Comparison of ENCODE assay signal across 14 cellular contexts in the genomic region with DNA sequence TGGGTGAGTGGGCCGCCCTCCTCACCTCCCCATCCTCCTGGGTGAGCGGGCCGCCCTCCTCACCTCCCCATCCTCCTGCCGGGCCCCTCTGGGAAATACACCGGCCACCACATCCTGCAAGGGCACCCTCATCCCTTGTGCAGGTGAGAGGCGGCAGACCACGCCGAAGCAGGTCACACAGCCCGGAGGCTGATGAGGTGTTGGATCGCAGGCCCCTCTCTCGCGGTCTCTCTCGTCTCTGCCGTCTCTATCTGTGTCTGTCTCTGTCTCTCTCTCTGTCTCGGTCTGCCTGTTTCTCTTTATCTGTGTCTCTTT. TPM values are rescaled to one million over a fixed set of nuclear protein-coding genes. Genes with fewer than 3 reads are reported as not detected.
DNase-seq lines count a peak whose midpoint lies in the region; ATAC-seq and TF ChIP-seq lines count a peak whose summit lies in the region.
"Had no signal": no experiment of that assay in that cellular context is flagged by ENCODE, and none has a peak within 500 bp of the region (broad histone marks: within the 10 kb centered on the region; RNA-seq: fewer than 3 reads in every experiment).

No MANE protein-coding gene starts in this region.

- H3K9ac ChIP-seq in neuronal stem cell (ENCODE audit: low read depth, low read length, poor library complexity) = no peak overlapping the region

- H3K4me1 ChIP-seq in left ventricle myocardium inferior (no peaks in the 10 kb centered on the region), neuronal stem cell (ENCODE audit: control insufficient read depth in 2 of 2, insufficient read depth in 1 of 2, low read depth in 1 of 2, low read length in 2 of 2) (no peaks in the 10 kb centered on the region)

- no peak overlapping the region for H4K8ac ChIP-seq in neuronal stem cell (ENCODE audit: low read depth, low read length)

- H3K4me3 ChIP-seq in left ventricle myocardium inferior (no peak overlapping the region), neuronal stem cell (ENCODE audit: low read length in 2 of 2) (no peak overlapping the region)

- no peak overlapping the region for H2BK5ac ChIP-seq in neuronal stem cell (ENCODE audit: low read length)

- DNase-seq in left ventricle myocardium inferior = peak; percentile 10
- no peak for DNase-seq in left cardiac atrium
- no peak for DNase-seq in endothelial cell (ENCODE audit: low spot score)
- DNase-seq in neuronal stem cell (ENCODE audit: low spot score) = no peak
- no peak for DNase-seq in NCI-H748 (lab: John Stamatoyannopoulos, UW; ENCODE audit: unreplicated experiment)
- DNase-seq in NCI-H345 treated with DMSO at 0.1 percent for 48 hours (lab: John Stamatoyannopoulos, UW; ENCODE audit: unreplicated experiment) = no peak
- DNase-seq in NCI-H82 (lab: John Stamatoyannopoulos, UW) = no peak
- DNase-seq: CD8-positive, alpha-beta T cell; COR-L47; GF-D8; GOT3; H9 had no signal

- H4K91ac ChIP-seq in neuronal stem cell (ENCODE audit: low read depth, low read length, poor library complexity) = no peak overlapping the region

- no peak overlapping the region for H3K4ac ChIP-seq in neuronal stem cell (ENCODE audit: low read length)

- no peak overlapping the region for H3K27ac ChIP-seq in left ventricle myocardium inferior (replicated peaks)
- no peak overlapping the region for H3K27ac ChIP-seq in neuronal stem cell (replicated peaks; ENCODE audit: low read length)

- peaks cover 68% of the 10 kb centered on the region for H3K36me3 ChIP-seq in left ventricle myocardium inferior
- peaks cover 11 to 20% of the 10 kb centered on the region in 2 donors for H3K36me3 ChIP-seq in neuronal stem cell (replicated peaks in 1 of 2; ENCODE audit: control insufficient read depth in 2 of 2, insufficient read depth in 2 of 2, low read length in 2 of 2)

- no peak overlapping the region for H2BK12ac ChIP-seq in neuronal stem cell (ENCODE audit: low read length)

- H3K4me2 ChIP-seq in neuronal stem cell (ENCODE audit: insufficient read depth, low read length, poor library complexity, severe bottlenecking) = no peak overlapping the region

- H3K27me3 ChIP-seq in left ventricle myocardium inferior (ENCODE audit: low read depth) (no peaks in the 10 kb centered on the region), neuronal stem cell (ENCODE audit: control insufficient read depth in 3 of 3, insufficient read depth in 3 of 3, low read depth in 1 of 3, low read length in 3 of 3) (no peaks in the 10 kb centered on the region)

- H3K79me1 ChIP-seq in neuronal stem cell (ENCODE audit: low read depth, low read length) = no peaks in the 10 kb centered on the region

- no peak for ATAC-seq in left cardiac atrium
- ATAC-seq: CD8-positive, alpha-beta T cell had no signal

- H2AFZ ChIP-seq in neuronal stem cell (ENCODE audit: low read length) = no peak overlapping the region

- peaks cover 25% of the 10 kb centered on the region for H3K36me3 Mint-ChIP-seq in endothelial cell (ENCODE audit: low read depth, unreplicated experiment)
- H3K36me3 Mint-ChIP-seq: CD8-positive, alpha-beta T cell had no signal

- no peak overlapping the region for H2BK15ac ChIP-seq in neuronal stem cell (ENCODE audit: low read length)

- WGBS in neuronal stem cell (ENCODE audit: extremely low coverage in 2 of 2, insufficient read length in 2 of 2, insufficient replicate concordance in 1 of 2), 2 donors = no CpG with 5 or more reads among the region's 15 CpGs

- TF ChIP-seq CTCF in left ventricle myocardium inferior (IDR thresholded peaks at IDR 0.05; ENCODE audit: borderline replicate concordance) = no peak
- TF ChIP-seq CTCF in endothelial cell (IDR thresholded peaks at IDR 0.05; ENCODE audit: unreplicated experiment) = no peak

- H3K9me3 ChIP-seq in left ventricle myocardium inferior (replicated peaks) = peaks cover 7% of the 10 kb centered on the region
- H3K9me3 ChIP-seq in neuronal stem cell (replicated peaks in 1 of 2; ENCODE audit: control insufficient read depth in 2 of 2, insufficient read depth in 1 of 2, low read depth in 1 of 2, low read length in 2 of 2) = peaks cover 31% of the 10 kb centered on the region in 2 donors

- H2AK5ac ChIP-seq in neuronal stem cell (ENCODE audit: low read depth, low read length) = peak overlapping the region; percentile 57

- intact Hi-C loops in left ventricle myocardium inferior (cut with micrococcal nuclease) (no loop called here), left cardiac atrium (cut with DNase I) (no loop called here)

- H3K27ac Mint-ChIP-seq in endothelial cell (ENCODE audit: unreplicated experiment) = peak overlapping the region; percentile 71
- H3K27ac Mint-ChIP-seq: CD14-positive monocyte; CD8-positive, alpha-beta T cell; H9 had no signal

- H2BK120ac ChIP-seq in neuronal stem cell (ENCODE audit: low read depth, low read length) = no peak overlapping the region

- H3K9me3 Mint-ChIP-seq in endothelial cell (ENCODE audit: unreplicated experiment) = peaks cover 15% of the 10 kb centered on the region

- peaks cover 20% of the 10 kb centered on the region for H3K27me3 Mint-ChIP-seq in endothelial cell (ENCODE audit: unreplicated experiment)

- H3K4me3 Mint-ChIP-seq in endothelial cell (ENCODE audit: unreplicated experiment) = peak overlapping the region; percentile 88
- H3K4me3 Mint-ChIP-seq: CD14-positive monocyte; CD8-positive, alpha-beta T cell had no signal

- H3K14ac ChIP-seq in neuronal stem cell (ENCODE audit: low read length) = no peak overlapping the region

- no peaks in the 10 kb centered on the region for H3K4me1 Mint-ChIP-seq in endothelial cell (ENCODE audit: unreplicated experiment)
- H3K4me1 Mint-ChIP-seq: CD14-positive monocyte, H9 had no signal

- no peak overlapping the region for H3K23ac ChIP-seq in neuronal stem cell (ENCODE audit: low read depth, low read length, poor library complexity)

- no peak overlapping the region for H3K18ac ChIP-seq in neuronal stem cell (ENCODE audit: low read length)

RNA-seq across cellular contexts. Expression of a gene that starts 30.8 kb away (rescaled TPM):
- total RNA-seq in left ventricle myocardium inferior (not detected), left cardiac atrium (not detected), endothelial cell (ENCODE audit: unreplicated experiment) (not detected)
- polyA plus RNA-seq in neuronal stem cell (2013, experiment 1 of 2) = not detected
- not detected for polyA plus RNA-seq in neuronal stem cell (2013, experiment 2 of 2)
- total RNA-seq: CD8-positive, alpha-beta T cell; H9 had no signal
- polyA plus RNA-seq: BJ, CD14-positive monocyte had no signal
